9 cellular contexts compared by ENCODE assay signal in the genomic region with DNA sequence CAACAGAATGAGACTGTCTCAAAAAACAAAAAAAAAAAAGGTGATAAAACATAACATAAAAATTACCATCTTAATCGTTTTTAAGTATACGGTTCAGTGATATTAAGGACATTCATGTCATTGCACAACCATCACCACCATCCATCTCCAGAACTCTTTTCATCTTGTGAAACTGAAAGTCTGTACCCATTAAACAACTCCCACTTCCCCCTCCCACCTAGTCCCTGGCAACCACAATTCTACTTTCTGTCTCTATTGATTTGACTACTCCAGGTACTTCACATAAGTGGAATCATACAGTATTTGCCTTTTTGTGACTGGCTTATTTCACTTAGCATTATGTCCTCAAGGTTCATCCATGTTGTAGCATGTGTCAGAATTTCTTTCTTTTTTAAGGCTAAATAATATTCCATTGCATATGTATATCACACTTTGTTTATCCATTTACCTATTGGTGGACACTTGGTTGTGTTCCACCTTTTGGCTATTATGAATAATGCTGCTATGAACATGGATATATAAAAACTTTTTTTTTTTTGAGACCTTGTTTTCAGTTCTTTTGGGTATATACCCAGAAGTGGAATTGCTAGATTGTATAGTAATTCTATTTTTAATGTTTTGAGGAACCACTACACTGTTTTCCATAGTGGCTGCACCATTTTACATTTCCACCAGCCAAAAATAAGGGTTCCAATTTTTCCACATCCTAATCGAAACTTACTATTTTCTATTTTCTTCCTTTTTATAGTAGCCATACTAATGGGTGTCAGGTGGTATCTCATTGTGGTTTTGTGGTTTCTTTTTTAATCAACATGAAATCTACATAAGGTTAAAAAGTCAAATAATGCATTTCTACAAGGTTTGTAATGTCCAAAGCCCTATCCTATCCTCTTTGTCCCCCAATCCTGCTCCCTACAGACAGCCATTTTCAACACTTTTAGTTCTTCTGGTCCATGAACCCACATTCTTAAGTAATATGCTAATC. TPM values are rescaled to one million over a fixed set of nuclear protein-coding genes. Genes with fewer than 3 reads are reported as not detected.
DNase-seq lines count a peak whose midpoint lies in the region; ATAC-seq, FAIRE-seq and TF ChIP-seq lines count a peak whose summit lies in the region.
"Had no signal": no experiment of that assay in that cellular context is flagged by ENCODE, and none has a peak within 500 bp of the region (broad histone marks: within the 10 kb centered on the region; RNA-seq: fewer than 3 reads in every experiment).

No MANE protein-coding gene starts in this region.

- H3K4me3 Mint-ChIP-seq in endodermal cell, result no peak overlapping the region

- peaks cover 2% of the 10 kb centered on the region for H3K36me3 Mint-ChIP-seq in endodermal cell (ENCODE audit: low read depth)

- H3K4me1 ChIP-seq in heart left ventricle (peaks cover 0 to 7% (median 0%) of the 10 kb centered on the region in 12 donors), endodermal cell (ENCODE audit: control insufficient read depth, insufficient read depth, low read length) (no peaks in the 10 kb centered on the region), upper lobe of left lung (peaks cover 0 to 9% (median 4%) of the 10 kb centered on the region in 4 donors)

- FAIRE-seq in GM19239 (lab: Jason Lieb, UNC), result peak; percentile 92

- TF ChIP-seq CTCF in heart left ventricle (IDR thresholded peaks at IDR 0.05), result no peak
- no peak for TF ChIP-seq CTCF in endodermal cell (conservative IDR thresholded peaks at IDR 0.05)
- no peak for TF ChIP-seq CTCF in upper lobe of left lung (IDR thresholded peaks at IDR 0.05)

- H3K9me3 Mint-ChIP-seq in endodermal cell, result no peaks in the 10 kb centered on the region
- H3K9me3 Mint-ChIP-seq: activated naive CD4-positive, alpha-beta T cell treated with anti-CD3 and anti-CD28 coated beads, Interleukin-2, amount 50 U/mL, for 24 hours had no signal

- H3K27ac ChIP-seq in heart left ventricle (no peak overlapping the region), endodermal cell (ENCODE audit: low read depth, low read length) (no peak overlapping the region), upper lobe of left lung (no peak overlapping the region)

- H3K27me3 ChIP-seq in heart left ventricle (no peaks in the 10 kb centered on the region), endodermal cell (ENCODE audit: control insufficient read depth, insufficient read depth, low read length, poor library complexity, severe bottlenecking) (no peaks in the 10 kb centered on the region), upper lobe of left lung (no peaks in the 10 kb centered on the region)

- peak; percentile 84 for ATAC-seq in HG02943 (IDR thresholded peaks at IDR 0.05; ENCODE audit: low read depth, unreplicated experiment)
- ATAC-seq in heart left ventricle, result no peak
- ATAC-seq in upper lobe of left lung (ENCODE audit: low FRiP score in 2 of 2), result no peak

- no peak overlapping the region for H3K4me3 ChIP-seq in heart left ventricle
- no peak overlapping the region for H3K4me3 ChIP-seq in endodermal cell (ENCODE audit: low read length)
- H3K4me3 ChIP-seq in upper lobe of left lung, result no peak overlapping the region

- no peak for TF ChIP-seq POLR2A in heart left ventricle (IDR thresholded peaks at IDR 0.05)
- no peak for TF ChIP-seq POLR2A in upper lobe of left lung (IDR thresholded peaks at IDR 0.05)

- H3K36me3 ChIP-seq in heart left ventricle (no peaks in the 10 kb centered on the region), endodermal cell (ENCODE audit: control insufficient read depth, insufficient read depth, low read length) (no peaks in the 10 kb centered on the region), upper lobe of left lung (peaks cover 0 to 10% (median 0%) of the 10 kb centered on the region in 4 donors)

- intact Hi-C loops in heart left ventricle (cut with DNase I), result loop anchor here in 6 of 10 donors (2.0 to 10.0 kb wide), 8 partner anchors 121 to 296 kb away; a partner anchor contains a TSS

- H3K27me3 Mint-ChIP-seq in endodermal cell (ENCODE audit: insufficient read depth), result no peaks in the 10 kb centered on the region
- H3K27me3 Mint-ChIP-seq: activated naive CD4-positive, alpha-beta T cell treated with anti-CD3 and anti-CD28 coated beads, Interleukin-2, amount 50 U/mL, for 24 hours had no signal

- H3K4me1 Mint-ChIP-seq in endodermal cell, result no peaks in the 10 kb centered on the region

- WGBS in heart left ventricle, 4 donors, result 78 to 85% (median 81%) methylated on average over 3 of the region's 3 CpGs
- 90 to 93% methylated on average over 2 to 3 of the region's 3 CpGs for WGBS in endodermal cell (ENCODE audit: insufficient coverage in 1 of 2, insufficient read length in 1 of 2), 2 experiments
- 63% methylated on average over 3 of the region's 3 CpGs for WGBS in upper lobe of left lung, 2 donors

- TF ChIP-seq EP300 in upper lobe of left lung (IDR thresholded peaks at IDR 0.05), result no peak

- no peak overlapping the region for H3K9ac ChIP-seq in endodermal cell (ENCODE audit: extremely low read depth, low read length, poor library complexity, severe bottlenecking)

- H3K27ac Mint-ChIP-seq in endodermal cell, result no peak overlapping the region

- DNase-seq in GM19239 (ENCODE audit: insufficient read length, low spot score) (no peak), SIG-M5 (lab: John Stamatoyannopoulos, UW) (peak; percentile 14), GM19240 (ENCODE audit: insufficient read length, low spot score) (no peak), heart left ventricle (no peak), endodermal cell (no peak), upper lobe of left lung (no peak)
- DNase-seq in stimulated activated CD4-positive, alpha-beta T cell treated with anti-CD3 and anti-CD28 coated beads, Interleukin-4, amount 100 ng/mL, for 1 hour, result peak; percentile 20

- H3K9me3 ChIP-seq in heart left ventricle (no peaks in the 10 kb centered on the region), endodermal cell (ENCODE audit: control insufficient read depth, low read length) (no peaks in the 10 kb centered on the region), upper lobe of left lung (no peaks in the 10 kb centered on the region)

RNA-seq across cellular contexts. Expression of a gene that starts 23.4 kb away (rescaled TPM):
- 10 to 100 TPM; 28.5 to 52.2 (median 34.9) TPM for total RNA-seq in heart left ventricle
- 10 to 100 TPM in 1 of 2 donors, 1 to 10 TPM in 1; 9.8 to 13.0 TPM for polyA plus RNA-seq in heart left ventricle
- total RNA-seq in endodermal cell, result 100 to 1,000 TPM; 108 to 109 TPM
- polyA plus RNA-seq in endodermal cell (2013, experiment 1 of 2), result 47.2 TPM
- polyA plus RNA-seq in endodermal cell (2013, experiment 2 of 2), result 51.9 TPM
- 10 to 100 TPM; 41.0 to 90.2 (median 72.9) TPM for total RNA-seq in upper lobe of left lung

RNA-seq across cellular contexts. Expression of a gene that starts 45.4 kb away (rescaled TPM):
- total RNA-seq in heart left ventricle (100 to 1,000 TPM in 3 of 9 donors, 10 to 100 TPM in 6; 41.4 to 180 (median 85.4) TPM), endodermal cell (10 to 100 TPM; 52.4 to 64.6 TPM), upper lobe of left lung (100 to 1,000 TPM in 1 of 6 donors, 10 to 100 TPM in 5; 24.0 to 167 (median 42.5) TPM)
- 100 to 1,000 TPM in 1 of 2 donors, 10 to 100 TPM in 1; 87.0 to 135 TPM for polyA plus RNA-seq in heart left ventricle
- 45.4 TPM for polyA plus RNA-seq in endodermal cell (2013, experiment 1 of 2)
- polyA plus RNA-seq in endodermal cell (2013, experiment 2 of 2), result 50.5 TPM

Comparison
In these comparisons a context has a peak if more than half of its experiments do, and no peak if none do; other contexts are left out.
1. DNase-seq: peak in SIG-M5 (single experiment) and stimulated activated CD4-positive, alpha-beta T cell treated with anti-CD3 and anti-CD28 coated beads, Interleukin-4, amount 100 ng/mL, for 1 hour (single experiment); none in GM19239 (single experiment), GM19240 (single experiment), heart left ventricle (0 of 5), endodermal cell (single experiment) and upper lobe of left lung (0 of 2).